8 cellular contexts compared by ENCODE assay signal in genomic region chr2:27051902-27052645, GRCh38. TPM values are rescaled to one million over a fixed set of nuclear protein-coding genes. Genes with fewer than 3 reads are reported as not detected.
DNase-seq lines count a peak whose midpoint lies in the region; ATAC-seq and TF ChIP-seq lines count a peak whose summit lies in the region.

No MANE protein-coding gene starts in this region.

- CTCF ChIA-PET in AG04449 (lab: Yijun Ruan, JAX), result interaction anchor here (0.8 to 4.3 kb wide), 8 partner anchors 9 to 140 kb away, joined by 3 to 35 read pairs (median 4); partner anchors contain the start of gene KHK

- H3K4me3 Mint-ChIP-seq in neural crest cell, result peak overlapping the region; percentile 92

- H3K9me3 Mint-ChIP-seq in neural crest cell, result peaks cover 5% of the 10 kb centered on the region

- H3K27ac ChIP-seq in fibroblast of lung (ENCODE audit: insufficient read depth, low read length), result peak overlapping the region; percentile 29

- DNase-seq in AG04449 (ENCODE audit: low read depth, low spot score) (no peak), H7 (peak; percentile 81), fibroblast of lung (ENCODE audit: low read depth in 2 of 2) (no peak), neural crest cell (ENCODE audit: low read depth, low spot score) (peak; percentile 38), NCI-H2029 (lab: John Stamatoyannopoulos, UW) (no peak)
- peak; percentile 34 to 41 for DNase-seq in activated CD4-positive, alpha-beta T cell treated with anti-CD3 and anti-CD28 coated beads, Interleukin-2, amount 50 U/mL, for 48 hours

- H3K4me1 Mint-ChIP-seq in neural crest cell, result peaks cover 32% of the 10 kb centered on the region

- peak overlapping the region; percentile 70 for H2AFZ ChIP-seq in fibroblast of lung (ENCODE audit: low read length)

- no peaks in the 10 kb centered on the region for H3K9me3 ChIP-seq in fibroblast of lung (ENCODE audit: control insufficient read depth, insufficient read depth, low read depth, low read length)

- ATAC-seq in HG03457 (IDR thresholded peaks at IDR 0.05; ENCODE audit: unreplicated experiment), result no peak
- no peak for ATAC-seq in GM21576 (IDR thresholded peaks at IDR 0.05; ENCODE audit: unreplicated experiment)

- peaks cover 4% of the 10 kb centered on the region for H3K4me1 ChIP-seq in fibroblast of lung (ENCODE audit: control insufficient read depth, extremely low read depth, insufficient read depth, low read length)

- POLR2A ChIA-PET in AG04449 (lab: Yijun Ruan, JAX), result interaction anchor here (1.3 to 4.2 kb wide), 6 partner anchors 10 to 90 kb away, joined by 3 to 31 read pairs (median 20); partner anchors contain the start of genes EMILIN1 and OST4

- H3K36me3 ChIP-seq in H7 (replicated peaks; ENCODE audit: control insufficient read depth, insufficient read depth, low read length) (peaks cover 16% of the 10 kb centered on the region), fibroblast of lung (ENCODE audit: control insufficient read depth, insufficient read depth, low read length) (peaks cover 5% of the 10 kb centered on the region)

- H3K4me3 ChIP-seq in AG04449 (ENCODE audit: low read depth, low read length) (peak overlapping the region; percentile 93), H7 (ENCODE audit: insufficient read depth, low read depth, low read length) (peak overlapping the region; percentile 91), fibroblast of lung (replicated peaks in 1 of 4; ENCODE audit: control extremely low read depth in 1 of 4, insufficient read depth in 1 of 4, low read depth in 3 of 4, low read length in 4 of 4) (peak overlapping the region; percentile 66 to 84 (median 76))

- no peak overlapping the region for H3K27ac Mint-ChIP-seq in neural crest cell (ENCODE audit: unreplicated experiment)

- H3K27me3 Mint-ChIP-seq in neural crest cell (ENCODE audit: low read depth), result peaks cover 22% of the 10 kb centered on the region

- no peak for TF ChIP-seq CTCF in AG04449 (IDR thresholded peaks at IDR 0.05; ENCODE audit: insufficient read depth, low read length, missing control alignments)
- no peak for TF ChIP-seq CTCF in fibroblast of lung (conservative IDR thresholded peaks at IDR 0.05 in 1 of 2, IDR thresholded peaks at IDR 0.05 in 1 of 2; ENCODE audit: low read depth in 1 of 2, low read length in 2 of 2)
- no peak for TF ChIP-seq CTCF in neural crest cell (conservative IDR thresholded peaks at IDR 0.05)

- no peaks in the 10 kb centered on the region for H4K20me1 ChIP-seq in fibroblast of lung (ENCODE audit: control insufficient read depth, extremely low read depth, insufficient read depth, low read length)

- H3K79me2 ChIP-seq in fibroblast of lung (ENCODE audit: control insufficient read depth, insufficient read depth, low read length), result no peaks in the 10 kb centered on the region

- H3K36me3 Mint-ChIP-seq in neural crest cell (ENCODE audit: low read depth), result peaks cover 18% of the 10 kb centered on the region

- no peaks in the 10 kb centered on the region for H3K27me3 ChIP-seq in H7 (ENCODE audit: control insufficient read depth, insufficient read depth, low read length)
- no peaks in the 10 kb centered on the region for H3K27me3 ChIP-seq in fibroblast of lung (ENCODE audit: control insufficient read depth, insufficient read depth, low read length)

- H3K4me2 ChIP-seq in fibroblast of lung (ENCODE audit: extremely low read depth, insufficient read depth, low read length), result peak overlapping the region; percentile 90

- peak overlapping the region; percentile 71 for H3K9ac ChIP-seq in fibroblast of lung (ENCODE audit: insufficient read depth, low read length)

RNA-seq across cellular contexts. Expression of gene AGBL5, which starts 0.6 kb away (rescaled TPM):
- 45.4 and 46.7 TPM in 2 replicates for total RNA-seq in H7 (2014; rRNA removed; shearing (Covaris generic))
- 19.8 TPM in 2 replicates for total RNA-seq in fibroblast of lung
- 20.9 and 26.1 TPM in 2 replicates for polyA plus RNA-seq in fibroblast of lung
- polyA plus RNA-seq in fibroblast of lung (2012), result 19.9 and 21.6 TPM in 2 replicates
- polyA minus RNA-seq in fibroblast of lung (ENCODE audit: low replicate concordance), result 69.7 and 72.6 TPM in 2 replicates
- total RNA-seq in neural crest cell, result 67.2 and 67.7 TPM in 2 replicates

RNA-seq across cellular contexts. Expression of gene TMEM214, which starts 19.3 kb away (rescaled TPM):
- 46.5 and 46.6 TPM in 2 replicates for total RNA-seq in H7 (2014; rRNA removed; shearing (Covaris generic))
- 17.5 and 22.6 TPM in 2 replicates for total RNA-seq in fibroblast of lung
- polyA plus RNA-seq in fibroblast of lung, result 115 and 127 TPM in 2 replicates
- polyA plus RNA-seq in fibroblast of lung (2012), result 96.0 and 116 TPM in 2 replicates
- polyA minus RNA-seq in fibroblast of lung (ENCODE audit: low replicate concordance), result 777 and 782 TPM in 2 replicates
- 54.0 and 55.2 TPM in 2 replicates for total RNA-seq in neural crest cell

RNA-seq across cellular contexts. Expression of gene OST4, which starts 19.4 kb away (rescaled TPM):
- total RNA-seq in H7 (2014; rRNA removed; shearing (Covaris generic)), result 197 and 228 TPM in 2 replicates
- 479 and 505 TPM in 2 replicates for total RNA-seq in fibroblast of lung
- 1,054 and 1,265 TPM in 2 replicates for polyA plus RNA-seq in fibroblast of lung
- 886 and 1,001 TPM in 2 replicates for polyA plus RNA-seq in fibroblast of lung (2012)
- 283 and 364 TPM in 2 replicates for polyA minus RNA-seq in fibroblast of lung (ENCODE audit: low replicate concordance)
- 232 and 236 TPM in 2 replicates for total RNA-seq in neural crest cell

RNA-seq across cellular contexts. Expression of gene EMILIN1, which starts 26.3 kb away (rescaled TPM):
- 5.1 and 5.8 TPM in 2 replicates for total RNA-seq in H7 (2014; rRNA removed; shearing (Covaris generic))
- total RNA-seq in fibroblast of lung (187 and 251 TPM in 2 replicates), neural crest cell (22.6 and 24.1 TPM in 2 replicates)
- 44.3 and 46.8 TPM in 2 replicates for polyA plus RNA-seq in fibroblast of lung
- polyA plus RNA-seq in fibroblast of lung (2012), result 155 and 172 TPM in 2 replicates
- 48.2 and 58.1 TPM in 2 replicates for polyA minus RNA-seq in fibroblast of lung (ENCODE audit: low replicate concordance)

RNA-seq across cellular contexts. Expression of gene KHK, which starts 34.5 kb away (rescaled TPM):
- total RNA-seq in H7 (2014; rRNA removed; shearing (Covaris generic)), result 3.3 and 5.3 TPM in 2 replicates
- total RNA-seq in fibroblast of lung, result 1.0 and 1.3 TPM in 2 replicates
- polyA plus RNA-seq in fibroblast of lung, result 0.17 and 0.54 TPM in 2 replicates
- polyA plus RNA-seq in fibroblast of lung (2012), result 0.48 and 1.3 TPM in 2 replicates
- polyA minus RNA-seq in fibroblast of lung (ENCODE audit: low replicate concordance), result 0.59 and 4.6 TPM in 2 replicates
- 10.0 and 10.6 TPM in 2 replicates for total RNA-seq in neural crest cell

Comparison
In these comparisons a context has a peak if more than half of its experiments do, and no peak if none do; other contexts are left out.
1. DNase-seq: peak in H7 (single experiment), activated CD4-positive, alpha-beta T cell treated with anti-CD3 and anti-CD28 coated beads, Interleukin-2, amount 50 U/mL, for 48 hours (2 of 2) and neural crest cell (single experiment); none in AG04449 (single experiment), fibroblast of lung (0 of 2) and NCI-H2029 (single experiment).
2. Peak in every context shown above with its lines, with median percentiles within 50 percentile points of each other: H3K4me3 ChIP-seq.